In genomic region chr5:111513175-111513520, GRCh38 we compare ENCODE assay signal across 8 cellular contexts. TPM values are rescaled to one million over a fixed set of nuclear protein-coding genes. Genes with fewer than 3 reads are reported as not detected.
A peak's percentile ranks its signal among the peaks of the same experiment; 100 is the strongest.
DNase-seq lines count a peak whose midpoint lies in the region; ATAC-seq and TF ChIP-seq lines count a peak whose summit lies in the region.

No MANE protein-coding gene starts in this region.

- no peaks in the 10 kb centered on the region for H3K9me3 ChIP-seq in MG63

- H3K27me3 ChIP-seq in MG63: no peaks in the 10 kb centered on the region; the same call in 1 of the 2 replicates

- no peak for ATAC-seq in GM18870 (IDR thresholded peaks at IDR 0.05; ENCODE audit: unreplicated experiment)
- no peak for ATAC-seq in GM19328 (IDR thresholded peaks at IDR 0.05; ENCODE audit: unreplicated experiment)

- H3K27ac Mint-ChIP-seq in dendritic cell treated with granulocyte-macrophage colony-stimulating factor and Interleukin-4, amounts not matched to agents 40 ng/mL and 50 ng/mL, for 4 days: peak overlapping the region; percentile 96
- H3K27ac Mint-ChIP-seq in neural crest cell (ENCODE audit: unreplicated experiment): peak overlapping the region; percentile 97

- no peaks in the 10 kb centered on the region for H3K27me3 Mint-ChIP-seq in dendritic cell treated with granulocyte-macrophage colony-stimulating factor and Interleukin-4, amounts not matched to agents 40 ng/mL and 50 ng/mL, for 4 days
- H3K27me3 Mint-ChIP-seq in neural crest cell (ENCODE audit: low read depth): no peaks in the 10 kb centered on the region

- H3K36me3 Mint-ChIP-seq in dendritic cell treated with granulocyte-macrophage colony-stimulating factor and Interleukin-4, amounts not matched to agents 40 ng/mL and 50 ng/mL, for 4 days (ENCODE audit: low read depth): peaks cover 13% of the 10 kb centered on the region
- H3K36me3 Mint-ChIP-seq in neural crest cell (ENCODE audit: low read depth): no peaks in the 10 kb centered on the region

- peak overlapping the region; percentile 97 for H3K4me3 Mint-ChIP-seq in dendritic cell treated with granulocyte-macrophage colony-stimulating factor and Interleukin-4, amounts not matched to agents 40 ng/mL and 50 ng/mL, for 4 days
- H3K4me3 Mint-ChIP-seq in neural crest cell: peak overlapping the region; percentile 96

- peak overlapping the region; percentile 85 for H3K27ac ChIP-seq in C4-2B

- no peak for TF ChIP-seq CTCF in C4-2B (conservative IDR thresholded peaks at IDR 0.05)
- no peak for TF ChIP-seq CTCF in neural crest cell (conservative IDR thresholded peaks at IDR 0.05)

- intact Hi-C loops in dendritic cell treated with granulocyte-macrophage colony-stimulating factor and Interleukin-4, amounts not matched to agents 40 ng/mL and 50 ng/mL, for 4 days (cut with micrococcal nuclease): loop anchor here (2.0 to 5.0 kb wide), 3 partner anchors 18 to 1009 kb away; partner anchors contain the start of gene WDR36

- no peaks in the 10 kb centered on the region for H3K9me3 Mint-ChIP-seq in dendritic cell treated with granulocyte-macrophage colony-stimulating factor and Interleukin-4, amounts not matched to agents 40 ng/mL and 50 ng/mL, for 4 days
- no peaks in the 10 kb centered on the region for H3K9me3 Mint-ChIP-seq in neural crest cell

- DNase-seq in MG63 (no peak), neural crest cell (ENCODE audit: low read depth, low spot score) (no peak), HT-29 (ENCODE audit: low spot score) (no peak), KG1 (lab: John Stamatoyannopoulos, UW) (no peak)

- no peaks in the 10 kb centered on the region for H3K36me3 ChIP-seq in MG63

- peaks cover 25% of the 10 kb centered on the region for H3K4me1 Mint-ChIP-seq in dendritic cell treated with granulocyte-macrophage colony-stimulating factor and Interleukin-4, amounts not matched to agents 40 ng/mL and 50 ng/mL, for 4 days (ENCODE audit: low read depth)
- peaks cover 46% of the 10 kb centered on the region for H3K4me1 Mint-ChIP-seq in neural crest cell

- H3K4me3 ChIP-seq in MG63: peak overlapping the region; percentile 70

RNA-seq across cellular contexts. Expression of gene STARD4, which starts 0.8 kb away (rescaled TPM):
- total RNA-seq in MG63 (2014; rRNA removed; shearing (Covaris generic); ENCODE audit: low replicate concordance): 9.8 and 13.5 TPM in 2 replicates
- total RNA-seq in neural crest cell: 62.3 and 62.5 TPM in 2 replicates
- 20.3 and 24.4 TPM in 2 replicates for total RNA-seq in HT-29 (2014; rRNA removed; shearing (Covaris generic))
